In the genomic region with DNA sequence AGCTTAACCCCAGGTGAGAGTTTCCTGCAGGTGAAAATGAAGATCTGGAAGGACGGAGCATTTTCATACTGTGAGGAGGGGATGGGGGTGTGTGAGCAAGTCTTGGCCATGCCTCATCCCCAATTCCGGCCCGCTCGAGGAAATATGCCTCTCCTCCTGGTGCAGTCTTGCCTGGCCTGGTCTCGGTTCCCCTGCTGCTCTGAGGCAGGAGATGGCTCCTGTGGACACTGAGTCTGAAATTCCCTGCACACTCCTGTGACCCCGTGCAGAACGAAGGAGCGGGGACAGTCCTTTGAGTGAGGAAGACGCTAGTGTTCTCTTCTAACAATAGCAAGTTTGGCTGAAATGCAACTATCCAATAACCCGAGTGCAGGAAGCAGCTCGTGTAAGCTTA, we compare ENCODE assay signal across 9 cellular contexts. TPM values are rescaled to one million over a fixed set of nuclear protein-coding genes. Genes with fewer than 3 reads are reported as not detected.
DNase-seq lines count a peak whose midpoint lies in the region; ATAC-seq, FAIRE-seq and TF ChIP-seq lines count a peak whose summit lies in the region.
"Had no signal": no experiment of that assay in that cellular context is flagged by ENCODE, and none has a peak within 500 bp of the region (broad histone marks: within the 10 kb centered on the region; RNA-seq: fewer than 3 reads in every experiment).

No MANE protein-coding gene starts in this region.

- peaks cover 6% of the 10 kb centered on the region for H3K9me3 Mint-ChIP-seq in neural crest cell

- H3K27ac ChIP-seq in HL-60 (replicated peaks) (peak overlapping the region; percentile 89), caudate nucleus (ENCODE audit: low read depth, low read length) (peak overlapping the region; percentile 77)

- no peaks in the 10 kb centered on the region for H3K27me3 Mint-ChIP-seq in neural crest cell (ENCODE audit: low read depth)

- peaks cover 7% of the 10 kb centered on the region for H3K36me3 Mint-ChIP-seq in neural crest cell (ENCODE audit: low read depth)

- no peaks in the 10 kb centered on the region for H3K4me1 ChIP-seq in BE2C

- H3K9me3 ChIP-seq in BE2C: no peaks in the 10 kb centered on the region

- DNase-seq in BE2C (no peak), HL-60 (ENCODE audit: low read depth in 1 of 2, low spot score in 1 of 2) (no peak), caudate nucleus (lab: John Stamatoyannopoulos, UW) (peak in 3 of 61 donors; percentile 22 to 27 (median 23)), neural crest cell (ENCODE audit: low read depth, low spot score) (no peak), GM12892 (ENCODE audit: insufficient read length) (no peak)
- DNase-seq: SIG-M5 had no signal

- H3K36me3 ChIP-seq in BE2C: no peaks in the 10 kb centered on the region

- H3K27me3 ChIP-seq in BE2C (no peaks in the 10 kb centered on the region), HL-60 (ENCODE audit: insufficient read depth, poor library complexity, severe bottlenecking) (no peaks in the 10 kb centered on the region)

- TF ChIP-seq CTCF in BE2C (IDR thresholded peaks at IDR 0.05; ENCODE audit: low read depth, low read length) (no peak), HL-60 (IDR thresholded peaks at IDR 0.05; ENCODE audit: insufficient read depth, low read length) (no peak), neural crest cell (conservative IDR thresholded peaks at IDR 0.05) (no peak)

- ATAC-seq in GM21381 (IDR thresholded peaks at IDR 0.05; ENCODE audit: unreplicated experiment) (no peak), HG03432 (IDR thresholded peaks at IDR 0.05; ENCODE audit: unreplicated experiment) (no peak), HG03521 (IDR thresholded peaks at IDR 0.05; ENCODE audit: unreplicated experiment) (no peak)

- no peak for TF ChIP-seq POLR2A in GM12892 (IDR thresholded peaks at IDR 0.05; ENCODE audit: low read depth, low read length)

- FAIRE-seq in GM12892 (lab: Jason Lieb, UNC): no peak

- no peak overlapping the region for H3K27ac Mint-ChIP-seq in neural crest cell (ENCODE audit: unreplicated experiment)

- peak overlapping the region; percentile 70 for H3K4me3 ChIP-seq in BE2C (ENCODE audit: low read depth, low read length)
- H3K4me3 ChIP-seq in HL-60 (replicated peaks; ENCODE audit: insufficient read depth, low read length): no peak overlapping the region

- H3K4me3 Mint-ChIP-seq in neural crest cell: peak overlapping the region; percentile 88

- H3K4me1 Mint-ChIP-seq in neural crest cell: peaks cover 20% of the 10 kb centered on the region

RNA-seq across cellular contexts. Expression of a gene that starts 0.3 kb away (rescaled TPM):
- polyA plus RNA-seq in BE2C (2012; ENCODE audit: insufficient read depth, insufficient read length, low read depth): 5.8 TPM
- 6.0 and 6.6 TPM in 2 replicates for total RNA-seq in neural crest cell
- 7.4 TPM for polyA plus RNA-seq in GM12892 (2012; ENCODE audit: missing spikeins)

RNA-seq across cellular contexts. Expression of a gene that starts 34.1 kb away (rescaled TPM):
- polyA plus RNA-seq in BE2C (2012; ENCODE audit: insufficient read depth, insufficient read length, low read depth): 4.2 TPM
- total RNA-seq in neural crest cell: 19.7 and 22.2 TPM in 2 replicates
- 6.2 TPM for polyA plus RNA-seq in GM12892 (2012; ENCODE audit: missing spikeins)

RNA-seq across cellular contexts. Expression of a gene that starts 39.4 kb away (rescaled TPM):
- polyA plus RNA-seq in BE2C (2012; ENCODE audit: insufficient read depth, insufficient read length, low read depth): 1.8 TPM
- 32.1 and 33.9 TPM in 2 replicates for total RNA-seq in neural crest cell
- 2.2 TPM for polyA plus RNA-seq in GM12892 (2012; ENCODE audit: missing spikeins)

RNA-seq across cellular contexts. Expression of a gene that starts 49.9 kb away (rescaled TPM):
- 1.8 TPM for polyA plus RNA-seq in BE2C (2012; ENCODE audit: insufficient read depth, insufficient read length, low read depth)
- 8.8 and 9.8 TPM in 2 replicates for total RNA-seq in neural crest cell
- polyA plus RNA-seq in GM12892 (2012; ENCODE audit: missing spikeins): 1.0 TPM
